ENCODE assay signal across 8 cellular contexts in genomic region chr11:910589-911030, GRCh38. TPM values are rescaled to one million over a fixed set of nuclear protein-coding genes. Genes with fewer than 3 reads are reported as not detected.
DNase-seq lines count a peak whose midpoint lies in the region; ATAC-seq and TF ChIP-seq lines count a peak whose summit lies in the region.

CHID1 (minus strand) TSS chr11:910810; CDS start chr11:904816, 5,994 bp downstream.

- H3K36me3 Mint-ChIP-seq in activated T-cell treated with anti-CD3 and anti-CD28 coated beads, Interleukin-2, amount 50 U/mL, for 4 hours (ENCODE audit: insufficient read depth): peaks cover 1% of the 10 kb centered on the region

- peak within 1 kb of the TSS; percentile 92 for H3K4me3 Mint-ChIP-seq in activated T-cell treated with anti-CD3 and anti-CD28 coated beads, Interleukin-2, amount 50 U/mL, for 4 hours

- H3K27me3 ChIP-seq in PC-9 (ENCODE audit: insufficient read depth, low read depth) (no peaks in the 10 kb centered on the region), esophagus muscularis mucosa (no peaks in the 10 kb centered on the region)

- peak within 1 kb of the TSS; percentile 92 for H3K4me2 ChIP-seq in PC-9

- no peaks in the 10 kb centered on the region; the same call in 1 of the 2 replicates for H3F3A ChIP-seq in PC-9 (ENCODE audit: insufficient read depth, low read depth)

- H2AFZ ChIP-seq in PC-9: peak within 1 kb of the TSS; percentile 86

- peak; percentile 97 for DNase-seq in D341Med (ENCODE audit: low spot score)
- DNase-seq in HuH-7 (ENCODE audit: low spot score): peak; percentile 97
- DNase-seq in PC-9: peak; percentile 66 to 88
- peak; percentile 75 for DNase-seq in activated T-cell treated with anti-CD3 and anti-CD28 coated beads, Interleukin-2, amount 50 U/mL, for 4 hours
- DNase-seq in esophagus muscularis mucosa (ENCODE audit: extremely low spot score): peak; percentile 94
- peak; percentile 85 for DNase-seq in myocyte (ENCODE audit: low read depth)
- peak; percentile 76 to 87 for DNase-seq in stimulated activated CD8-positive, alpha-beta memory T cell treated with anti-CD3 and anti-CD28 coated beads, Interleukin-7, amount 100 ng/mL, for 48 hours (ENCODE audit: extremely low read depth in 1 of 2, low read depth in 1 of 2)

- POLR2A ChIA-PET in PC-9 (lab: Charles Lee; ENCODE audit: unreplicated experiment): interaction anchor here (1.0 kb wide), 1 partner anchor 130 kb away, joined by 6 read pairs; no protein-coding TSS in a partner anchor

- H4K20me1 ChIP-seq in PC-9 (ENCODE audit: insufficient read depth): no peaks in the 10 kb centered on the region

- peaks cover 18% of the 10 kb centered on the region for H3K4me1 Mint-ChIP-seq in activated T-cell treated with anti-CD3 and anti-CD28 coated beads, Interleukin-2, amount 50 U/mL, for 4 hours (ENCODE audit: low read depth)

- ATAC-seq in GM21515 (IDR thresholded peaks at IDR 0.05; ENCODE audit: unreplicated experiment): peak; percentile 85
- ATAC-seq in activated T-cell treated with anti-CD3 and anti-CD28 coated beads, Interleukin-2, amount 50 U/mL, for 4 hours: peak; percentile 97

- CTCF ChIA-PET in PC-9 (lab: Charles Lee): interaction anchor here (0.6 kb wide), 1 partner anchor 135 kb away, joined by 3 read pairs; no protein-coding TSS in a partner anchor

- no peaks in the 10 kb centered on the region for H3K27me3 Mint-ChIP-seq in activated T-cell treated with anti-CD3 and anti-CD28 coated beads, Interleukin-2, amount 50 U/mL, for 4 hours (ENCODE audit: low read depth)

- no peaks in the 10 kb centered on the region for H3K9me2 ChIP-seq in PC-9 (ENCODE audit: insufficient read depth)

- no peaks in the 10 kb centered on the region for H3K9me3 ChIP-seq in PC-9 (ENCODE audit: insufficient read depth, low read depth)
- no peaks in the 10 kb centered on the region for H3K9me3 ChIP-seq in esophagus muscularis mucosa

- no peaks in the 10 kb centered on the region for H3K9me3 Mint-ChIP-seq in activated T-cell treated with anti-CD3 and anti-CD28 coated beads, Interleukin-2, amount 50 U/mL, for 4 hours

- H3K27ac ChIP-seq in PC-9 (peak within 1 kb of the TSS; percentile 68), esophagus muscularis mucosa (replicated peaks in 1 of 4) (peak within 1 kb of the TSS; percentile 92 to 95 (median 94))

- 2% methylated on average over 19 of the region's 59 CpGs for WGBS in esophagus muscularis mucosa

- peaks cover 23% of the 10 kb centered on the region for H3K79me2 ChIP-seq in PC-9 (ENCODE audit: low read depth)

- no TSS peak for BruUV-seq in PC-9 (replicated peaks; lab: Mats Ljungman, UMichigan)

- intact Hi-C loops in PC-9 (cut with micrococcal nuclease; ENCODE audit: unreplicated experiment) (loop anchor here (5.0 kb wide), 1 partner anchor 132 kb away; no protein-coding TSS in a partner anchor), esophagus muscularis mucosa (cut with DNase I) (no loop called here)

- TF ChIP-seq CTCF in PC-9 (conservative IDR thresholded peaks at IDR 0.05) (no peak), esophagus muscularis mucosa (IDR thresholded peaks at IDR 0.05) (peak in 1 of 3 experiments; percentile 25)

- no peak for TF ChIP-seq EP300 in esophagus muscularis mucosa (IDR thresholded peaks at IDR 0.05)

- H3K36me3 ChIP-seq in PC-9 (ENCODE audit: low read depth): no peaks in the 10 kb centered on the region
- peaks cover 0 to 18% (median 2%) of the 10 kb centered on the region in 4 donors for H3K36me3 ChIP-seq in esophagus muscularis mucosa

- H3K4me3 ChIP-seq in PC-9: peak within 1 kb of the TSS; percentile 78
- peak within 1 kb of the TSS; percentile 91 to 95 (median 94) for H3K4me3 ChIP-seq in esophagus muscularis mucosa

- H3K4me1 ChIP-seq in PC-9 (replicated peaks; ENCODE audit: insufficient read depth): peaks cover 11% of the 10 kb centered on the region
- H3K4me1 ChIP-seq in esophagus muscularis mucosa: peaks cover 13 to 30% (median 25%) of the 10 kb centered on the region in 4 donors

- no peak for TF ChIP-seq POLR2A in esophagus muscularis mucosa (IDR thresholded peaks at IDR 0.05; ENCODE audit: low read depth)

RNA-seq across cellular contexts. Expression of gene CHID1, which starts in this region (rescaled TPM):
- 66.1 and 85.6 TPM in 2 replicates for total RNA-seq in PC-9 (2021)
- 100 to 1,000 TPM; 102 to 115 (median 104) TPM for total RNA-seq in activated T-cell treated with anti-CD3 and anti-CD28 coated beads, Interleukin-2, amount 50 U/mL, for 4 hours
- total RNA-seq in esophagus muscularis mucosa: 10 to 100 TPM; 37.4 to 55.4 (median 47.2) TPM
- total RNA-seq in myocyte: 50.7 and 57.6 TPM in 2 replicates
- 154 TPM for polyA plus RNA-seq in myocyte (2012)

Comparison
In these comparisons a context has a peak if more than half of its experiments do, and no peak if none do; other contexts are left out.
1. Peak in every context shown above with its lines: DNase-seq, ATAC-seq, H3K4me3 ChIP-seq and H3K27ac ChIP-seq.